Comparison of ENCODE assay signal across 18 cellular contexts in genomic region chr13:18948012-18948663, GRCh38.
A peak's percentile ranks its signal among the peaks of the same experiment; 100 is the strongest.
DNase-seq lines count a peak whose midpoint lies in the region; ATAC-seq and TF ChIP-seq lines count a peak whose summit lies in the region.
"Had no signal": no experiment of that assay in that cellular context is flagged by ENCODE, and none has a peak within 500 bp of the region (broad histone marks: within the 10 kb centered on the region; RNA-seq: fewer than 3 reads in every experiment).

No MANE protein-coding gene starts in this region.

- 0 out of 2 replicates have a peak overlapping the region, but pooled peaks have one; percentile 3 for H3K4me3 ChIP-seq in iPS-18c (ENCODE audit: insufficient read depth, low read depth, low read length)
- no peak overlapping the region for H3K4me3 ChIP-seq in upper lobe of right lung
- no peak overlapping the region for H3K4me3 ChIP-seq in transverse colon
- H3K4me3 ChIP-seq: GM23338 had no signal

- H3K27me3 ChIP-seq in upper lobe of right lung, result no peaks in the 10 kb centered on the region
- no peaks in the 10 kb centered on the region for H3K27me3 ChIP-seq in transverse colon
- H3K27me3 ChIP-seq: BE2C had no signal

- TF ChIP-seq POLR2A in transverse colon (IDR thresholded peaks at IDR 0.05), result no peak

- H3K4me1 Mint-ChIP-seq in osteocyte (ENCODE audit: unreplicated experiment), result no peaks in the 10 kb centered on the region
- H3K4me1 Mint-ChIP-seq: CD4-positive, CD25-positive, alpha-beta regulatory T cell; GM23338 had no signal

- peak; percentile 18 for DNase-seq in GM13976 (ENCODE audit: low spot score)
- peak; percentile 83 for DNase-seq in osteocyte (ENCODE audit: extremely low spot score, unreplicated experiment)
- DNase-seq in upper lobe of right lung, result peak; percentile 49
- no peak for DNase-seq in central memory CD4-positive, alpha-beta T cell
- DNase-seq in NCI-H146 treated with DMSO at 0.1 percent for 48 hours (lab: John Stamatoyannopoulos, UW; ENCODE audit: unreplicated experiment), result no peak
- no peak for DNase-seq in transverse colon
- DNase-seq: ACHN; BE2C; C1 segment of cervical spinal cord; Caco-2; CD4-positive, CD25-positive, alpha-beta regulatory T cell; DMS153; DMS79; GDM1; HCEC 1CT had no signal

- H3K27ac ChIP-seq in upper lobe of right lung, result no peak overlapping the region
- H3K27ac ChIP-seq in transverse colon, result no peak overlapping the region
- H3K27ac ChIP-seq: HL-60 had no signal

- intact Hi-C loops in upper lobe of right lung (cut with DNase I), result no loop called here
- intact Hi-C loops in transverse colon (cut with DNase I; ENCODE audit: low total_unique reads), result no loop called here

- WGBS in transverse colon (ENCODE audit: low coverage in 1 of 2), 2 donors, result 57% methylated on average over 5 of the region's 5 CpGs; no CpG with 5 or more reads in 1 of the 2 donors

- H3K4me1 ChIP-seq in upper lobe of right lung (no peaks in the 10 kb centered on the region), transverse colon (no peaks in the 10 kb centered on the region)
- H3K4me1 ChIP-seq: BE2C, Caco-2 had no signal

- no peak for ATAC-seq in upper lobe of right lung
- ATAC-seq: GM23338 had no signal

- TF ChIP-seq EP300 in transverse colon (IDR thresholded peaks at IDR 0.05; ENCODE audit: low read depth), result no peak

- in situ Hi-C loops in GM13976 (cut with MboI; ENCODE audit: low sequenced_read_pairs, unreplicated experiment), result no loop called here
- in situ Hi-C loops in transverse colon (cut with MboI; ENCODE audit: low pct_ligation_motif_present in 1 of 4, low pct_unique_long_range_greater_than_20kb in 1 of 4, low sequenced_read_pairs in 3 of 4), result no loop called here

- no peak for TF ChIP-seq CTCF in GM13976 (IDR thresholded peaks at IDR 0.05; ENCODE audit: borderline replicate concordance, control extremely low read depth, extremely low read depth, insufficient read depth, missing control alignments)
- no peak for TF ChIP-seq CTCF in osteocyte (IDR thresholded peaks at IDR 0.05)
- no peak for TF ChIP-seq CTCF in upper lobe of right lung (IDR thresholded peaks at IDR 0.05)
- no peak for TF ChIP-seq CTCF in transverse colon (IDR thresholded peaks at IDR 0.05)

- H3K4me3 Mint-ChIP-seq in osteocyte (ENCODE audit: unreplicated experiment), result no peak overlapping the region
- H3K4me3 Mint-ChIP-seq: GM23338 had no signal

- no peaks in the 10 kb centered on the region for H3K27me3 Mint-ChIP-seq in osteocyte (ENCODE audit: unreplicated experiment)
- H3K27me3 Mint-ChIP-seq: CD4-positive, CD25-positive, alpha-beta regulatory T cell had no signal

- H3K9me3 ChIP-seq in iPS-18c (ENCODE audit: control insufficient read depth, insufficient read depth, low read length) (peaks cover 33% of the 10 kb centered on the region), upper lobe of right lung (no peaks in the 10 kb centered on the region), transverse colon (peaks cover 0 to 3% of the 10 kb centered on the region in 2 donors)
- H3K9me3 ChIP-seq: BE2C, Caco-2 had no signal

- no peak overlapping the region for H3K27ac Mint-ChIP-seq in osteocyte (ENCODE audit: unreplicated experiment)
- H3K27ac Mint-ChIP-seq: CD4-positive, CD25-positive, alpha-beta regulatory T cell; GM23338 had no signal

- peaks cover 5% of the 10 kb centered on the region for H3K9me3 Mint-ChIP-seq in osteocyte (ENCODE audit: unreplicated experiment)

- H3K36me3 ChIP-seq in upper lobe of right lung (no peaks in the 10 kb centered on the region), transverse colon (no peaks in the 10 kb centered on the region)
- H3K36me3 ChIP-seq: BE2C had no signal

- peaks cover 2% of the 10 kb centered on the region for H3K36me3 Mint-ChIP-seq in osteocyte (ENCODE audit: unreplicated experiment)
- H3K36me3 Mint-ChIP-seq: CD4-positive, CD25-positive, alpha-beta regulatory T cell had no signal

Comparison
In these comparisons a context has a peak if more than half of its experiments do, and no peak if none do; other contexts are left out.
1. DNase-seq: peak in GM13976 (single experiment), osteocyte (single experiment) and upper lobe of right lung (single experiment); none in central memory CD4-positive, alpha-beta T cell (single experiment), NCI-H146 treated with DMSO at 0.1 percent for 48 hours (single experiment) and transverse colon (single experiment).